Comparison of ENCODE assay signal across 21 cellular contexts in the genomic region with DNA sequence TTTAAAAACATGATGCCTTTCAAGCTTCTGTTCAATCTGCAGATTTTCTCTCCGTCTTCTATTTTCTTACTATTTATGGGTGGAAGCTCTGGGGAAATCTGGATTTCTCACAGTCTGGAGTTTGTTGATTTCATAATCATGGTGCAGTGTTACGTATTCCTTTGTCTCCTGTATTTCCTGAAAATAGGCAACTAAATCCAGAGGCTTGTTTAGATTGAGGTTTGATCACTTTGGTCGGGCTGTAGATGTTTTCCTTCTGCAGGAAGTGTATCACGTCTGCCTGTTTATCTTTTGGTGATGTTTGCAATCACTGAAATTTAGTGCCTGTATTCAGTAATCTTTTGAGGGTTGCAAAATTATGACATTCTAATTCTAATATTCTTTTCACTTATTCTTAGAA.
"Had no signal": no experiment of that assay in that cellular context is flagged by ENCODE, and none has a peak within 500 bp of the region (broad histone marks: within the 10 kb centered on the region; RNA-seq: fewer than 3 reads in every experiment).

No MANE protein-coding gene starts in this region.

- H3K9me3 Mint-ChIP-seq: neural crest cell; stimulated activated naive B cell treated with anti-CD40 and anti-IgM and Interleukin-4, amounts not matched to agents 10 μg/mL and 1 μg/mL and 100 μg/mL, for 72 hours; stimulated activated naive CD8-positive, alpha-beta T cell treated with anti-CD3 and anti-CD28 coated beads, Interleukin-15, Interleukin-2, amounts not matched to agents 100 ng/mL and 50 ng/mL, for 24 hours had no signal

- H3K9me3 ChIP-seq: esophagus squamous epithelium, gastrocnemius medialis, left lung, prostate gland, sigmoid colon, suprapubic skin had no signal

- H3K4me3 Mint-ChIP-seq: natural killer cell treated with Interleukin-12 subunit alpha and Interleukin-12 subunit beta and Interleukin-15 and Interleukin-18, amount 100 ng/mL, for 72 hours; neural crest cell; stimulated activated naive B cell treated with anti-CD40 and anti-IgM and Interleukin-4, amounts not matched to agents 10 μg/mL and 1 μg/mL and 100 μg/mL, for 72 hours; stimulated activated naive CD8-positive, alpha-beta T cell treated with anti-CD3 and anti-CD28 coated beads, Interleukin-15, Interleukin-2, amounts not matched to agents 100 ng/mL and 50 ng/mL, for 24 hours had no signal

- H3K27me3 ChIP-seq: dorsolateral prefrontal cortex, esophagus squamous epithelium, gastrocnemius medialis, left lung, sigmoid colon, suprapubic skin had no signal

- H3K27me3 Mint-ChIP-seq: natural killer cell treated with Interleukin-12 subunit alpha and Interleukin-12 subunit beta and Interleukin-15 and Interleukin-18, amount 100 ng/mL, for 72 hours; stimulated activated naive B cell treated with anti-CD40 and anti-IgM and Interleukin-4, amounts not matched to agents 10 μg/mL and 1 μg/mL and 100 μg/mL, for 72 hours; stimulated activated naive CD8-positive, alpha-beta T cell treated with anti-CD3 and anti-CD28 coated beads, Interleukin-15, Interleukin-2, amounts not matched to agents 100 ng/mL and 50 ng/mL, for 24 hours had no signal

- H3K27ac ChIP-seq: esophagus squamous epithelium, gastrocnemius medialis, left lung, prostate gland, sigmoid colon, suprapubic skin had no signal

- H3K4me3 ChIP-seq: esophagus squamous epithelium, gastrocnemius medialis, left lung, prostate gland, sigmoid colon, suprapubic skin had no signal

- H3K4me1 ChIP-seq: esophagus squamous epithelium, gastrocnemius medialis, left lung, prostate gland, sigmoid colon, suprapubic skin had no signal

- H3K36me3 Mint-ChIP-seq: natural killer cell treated with Interleukin-12 subunit alpha and Interleukin-12 subunit beta and Interleukin-15 and Interleukin-18, amount 100 ng/mL, for 72 hours; stimulated activated naive B cell treated with anti-CD40 and anti-IgM and Interleukin-4, amounts not matched to agents 10 μg/mL and 1 μg/mL and 100 μg/mL, for 72 hours had no signal

- H3K36me3 ChIP-seq: esophagus squamous epithelium, gastrocnemius medialis, left lung, prostate gland, sigmoid colon, suprapubic skin had no signal

- DNase-seq: central memory CD4-positive, alpha-beta T cell; dorsolateral prefrontal cortex; effector CD4-positive, alpha-beta T cell; esophagus squamous epithelium; foreskin fibroblast; gastrocnemius medialis; head of caudate nucleus; left cardiac atrium; left lung; right cardiac atrium; sigmoid colon; stimulated activated CD4-positive, alpha-beta T cell treated with anti-CD3 and anti-CD28 coated beads, Interleukin-15, amount 100 ng/mL, for 24 hours; stimulated activated CD4-positive, alpha-beta T cell treated with anti-CD3 and anti-CD28 coated beads, Interleukin-2, amount 100 ng/mL, for 48 hours; stimulated activated naive B cell treated with anti-CD40 and anti-IgM and Interleukin-4, amounts not matched to agents 10 μg/mL and 1 μg/mL and 100 μg/mL, for 72 hours; trophoblast cell had no signal

- FAIRE-seq: urothelium cell line had no signal

- H3K27ac Mint-ChIP-seq: natural killer cell treated with Interleukin-12 subunit alpha and Interleukin-12 subunit beta and Interleukin-15 and Interleukin-18, amount 100 ng/mL, for 72 hours; stimulated activated naive B cell treated with anti-CD40 and anti-IgM and Interleukin-4, amounts not matched to agents 10 μg/mL and 1 μg/mL and 100 μg/mL, for 72 hours; stimulated activated naive CD8-positive, alpha-beta T cell treated with anti-CD3 and anti-CD28 coated beads, Interleukin-15, Interleukin-2, amounts not matched to agents 100 ng/mL and 50 ng/mL, for 24 hours had no signal

- H3K4me1 Mint-ChIP-seq: neural crest cell; stimulated activated naive B cell treated with anti-CD40 and anti-IgM and Interleukin-4, amounts not matched to agents 10 μg/mL and 1 μg/mL and 100 μg/mL, for 72 hours had no signal
